20 cellular contexts compared by ENCODE assay signal in the genomic region with DNA sequence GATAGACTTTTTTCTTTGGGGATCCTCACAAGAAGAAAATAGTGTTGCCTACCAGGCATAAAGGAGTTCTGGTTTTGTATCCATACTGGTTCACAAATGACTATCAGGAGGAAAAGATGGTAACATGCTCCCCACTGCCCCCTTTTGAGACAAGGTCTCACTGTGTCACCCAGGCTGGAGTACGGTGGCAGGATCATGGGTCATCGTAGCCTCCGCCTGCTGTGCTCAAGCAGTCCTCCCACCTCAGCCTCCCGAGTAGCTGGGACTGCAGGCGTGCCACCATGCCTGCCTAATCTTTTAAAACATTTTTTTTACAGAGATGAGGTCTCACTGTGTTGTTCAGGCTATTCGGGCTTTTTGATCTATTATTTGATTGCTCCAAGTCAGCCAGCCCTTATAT.
"Had no signal": no experiment of that assay in that cellular context is flagged by ENCODE, and none has a peak within 500 bp of the region (broad histone marks: within the 10 kb centered on the region; RNA-seq: fewer than 3 reads in every experiment).

No MANE protein-coding gene starts in this region.

- H3K4me3 ChIP-seq: colonic mucosa, psoas muscle, spleen, testis, tibial nerve had no signal

- H3K36me3 ChIP-seq: colonic mucosa, neutrophil, spleen, tibial nerve had no signal

- H3K4me1 ChIP-seq: colonic mucosa, testis had no signal

- ATAC-seq: naive thymus-derived CD8-positive, alpha-beta T cell; psoas muscle; sciatic nerve; stimulated activated naive B cell treated with anti-CD40 and anti-IgM and Interleukin-4, amounts not matched to agents 10 μg/mL and 1 μg/mL and 100 μg/mL, for 72 hours; stimulated activated naive CD8-positive, alpha-beta T cell treated with anti-CD3 and anti-CD28 coated beads, Interleukin-15, amount 100 ng/mL, for 72 hours had no signal

- H3K4me1 Mint-ChIP-seq: stimulated activated naive CD8-positive, alpha-beta T cell treated with anti-CD3 and anti-CD28 coated beads, Interleukin-15, amount 100 ng/mL, for 72 hours had no signal

- H3K27ac Mint-ChIP-seq: naive thymus-derived CD8-positive, alpha-beta T cell; stimulated activated naive CD8-positive, alpha-beta T cell treated with anti-CD3 and anti-CD28 coated beads, Interleukin-15, amount 100 ng/mL, for 72 hours had no signal

- H3K27me3 ChIP-seq: colonic mucosa, neutrophil, spleen, testis, tibial nerve had no signal

- H3K27me3 Mint-ChIP-seq: stimulated activated naive B cell treated with anti-CD40 and anti-IgM and Interleukin-4, amounts not matched to agents 10 μg/mL and 1 μg/mL and 100 μg/mL, for 72 hours had no signal

- H3K4me3 Mint-ChIP-seq: naive thymus-derived CD8-positive, alpha-beta T cell; stimulated activated naive B cell treated with anti-CD40 and anti-IgM and Interleukin-4, amounts not matched to agents 10 μg/mL and 1 μg/mL and 100 μg/mL, for 72 hours; stimulated activated naive CD8-positive, alpha-beta T cell treated with anti-CD3 and anti-CD28 coated beads, Interleukin-15, amount 100 ng/mL, for 72 hours had no signal

- H3K27ac ChIP-seq: colonic mucosa, neutrophil, psoas muscle, spleen, testis, tibial nerve had no signal

- H3K36me3 Mint-ChIP-seq: naive thymus-derived CD8-positive, alpha-beta T cell had no signal

- H3K9me3 Mint-ChIP-seq: naive thymus-derived CD8-positive, alpha-beta T cell; stimulated activated naive B cell treated with anti-CD40 and anti-IgM and Interleukin-4, amounts not matched to agents 10 μg/mL and 1 μg/mL and 100 μg/mL, for 72 hours; stimulated activated naive CD8-positive, alpha-beta T cell treated with anti-CD3 and anti-CD28 coated beads, Interleukin-15, amount 100 ng/mL, for 72 hours had no signal

- H3K9me3 ChIP-seq: colonic mucosa, neutrophil, psoas muscle, spleen, testis, tibial nerve had no signal

- DNase-seq: cerebellar nuclear complex; colonic mucosa; dermis blood vessel endothelial cell; erythroblast; foreskin melanocyte; kidney glomerular epithelial cell; mammary epithelial cell; naive thymus-derived CD8-positive, alpha-beta T cell; psoas muscle; retina; spleen; stimulated activated CD4-positive, alpha-beta T cell treated with anti-CD3 and anti-CD28 coated beads, Interleukin-15, amount 100 ng/mL, for 24 hours; stimulated activated CD4-positive, alpha-beta T cell treated with anti-CD3 and anti-CD28 coated beads, Interleukin-1b, Interleukin-23, amount 100 ng/mL, for 48 hours; stimulated activated CD4-positive, alpha-beta T cell treated with anti-CD3 and anti-CD28 coated beads, Interleukin-4, amount 100 ng/mL, for 24 hours; stimulated activated naive B cell treated with anti-CD40 and anti-IgM and Interleukin-4, amounts not matched to agents 10 μg/mL and 1 μg/mL and 100 μg/mL, for 72 hours; stimulated activated naive CD8-positive, alpha-beta T cell treated with anti-CD3 and anti-CD28 coated beads, Interleukin-15, amount 100 ng/mL, for 72 hours; testis had no signal
